Comparison of ENCODE assay signal across 26 cellular contexts in genomic region chr20:33753143-33753542, GRCh38.
"Had no signal": no experiment of that assay in that cellular context is flagged by ENCODE, and none has a peak within 500 bp of the region (broad histone marks: within the 10 kb centered on the region; RNA-seq: fewer than 3 reads in every experiment).

No MANE protein-coding gene starts in this region.

- H3K4me3 Mint-ChIP-seq: dendritic cell treated with granulocyte-macrophage colony-stimulating factor and Interleukin-4, amounts not matched to agents 40 ng/mL and 50 ng/mL, for 4 days; effector memory CD8-positive, alpha-beta T cell; endodermal cell; memory B cell; mesothelial cell of epicardium; naive B cell had no signal

- FAIRE-seq: endometrium, frontal cortex, islet of Langerhans, keratinocyte had no signal

- H3K4me1 Mint-ChIP-seq: endodermal cell, mesothelial cell of epicardium had no signal

- H3K27me3 ChIP-seq: colonic mucosa, esophagus muscularis mucosa, foreskin keratinocyte, gastroesophageal sphincter, heart right ventricle, left lung had no signal

- H3K4me1 ChIP-seq: colonic mucosa, esophagus muscularis mucosa, foreskin keratinocyte, gastroesophageal sphincter, heart right ventricle, left lung, lower lobe of right lung had no signal

- H3K27me3 Mint-ChIP-seq: dendritic cell treated with granulocyte-macrophage colony-stimulating factor and Interleukin-4, amounts not matched to agents 40 ng/mL and 50 ng/mL, for 4 days; effector memory CD8-positive, alpha-beta T cell; memory B cell; naive B cell had no signal

- H3K27ac Mint-ChIP-seq: dendritic cell treated with granulocyte-macrophage colony-stimulating factor and Interleukin-4, amounts not matched to agents 40 ng/mL and 50 ng/mL, for 4 days; effector memory CD8-positive, alpha-beta T cell; endodermal cell; memory B cell; mesothelial cell of epicardium; naive B cell had no signal

- ATAC-seq: effector memory CD8-positive, alpha-beta T cell; foreskin keratinocyte; gastroesophageal sphincter; heart right ventricle; left ventricle myocardium superior; mucosa of descending colon had no signal

- H3K9me3 ChIP-seq: colonic mucosa had no signal

- H3K27ac ChIP-seq: colonic mucosa, epithelial cell of prostate, esophagus muscularis mucosa, foreskin keratinocyte, gastroesophageal sphincter, heart right ventricle, left lung, lower lobe of right lung had no signal

- H3K36me3 ChIP-seq: colonic mucosa had no signal

- H3K4me3 ChIP-seq: colonic mucosa, esophagus muscularis mucosa, gastroesophageal sphincter, heart right ventricle, left lung, lower lobe of right lung, mucosa of descending colon had no signal

- DNase-seq: colonic mucosa; cortex of kidney; effector CD8-positive, alpha-beta T cell; effector memory CD8-positive, alpha-beta T cell; endodermal cell; erythroblast; foreskin keratinocyte; head of caudate nucleus; heart right ventricle; hippocampal formation; left cardiac atrium; left ventricle myocardium superior; lower lobe of right lung; mucosa of descending colon; naive B cell had no signal
